ENCODE assay signal across 8 cellular contexts in the genomic region with DNA sequence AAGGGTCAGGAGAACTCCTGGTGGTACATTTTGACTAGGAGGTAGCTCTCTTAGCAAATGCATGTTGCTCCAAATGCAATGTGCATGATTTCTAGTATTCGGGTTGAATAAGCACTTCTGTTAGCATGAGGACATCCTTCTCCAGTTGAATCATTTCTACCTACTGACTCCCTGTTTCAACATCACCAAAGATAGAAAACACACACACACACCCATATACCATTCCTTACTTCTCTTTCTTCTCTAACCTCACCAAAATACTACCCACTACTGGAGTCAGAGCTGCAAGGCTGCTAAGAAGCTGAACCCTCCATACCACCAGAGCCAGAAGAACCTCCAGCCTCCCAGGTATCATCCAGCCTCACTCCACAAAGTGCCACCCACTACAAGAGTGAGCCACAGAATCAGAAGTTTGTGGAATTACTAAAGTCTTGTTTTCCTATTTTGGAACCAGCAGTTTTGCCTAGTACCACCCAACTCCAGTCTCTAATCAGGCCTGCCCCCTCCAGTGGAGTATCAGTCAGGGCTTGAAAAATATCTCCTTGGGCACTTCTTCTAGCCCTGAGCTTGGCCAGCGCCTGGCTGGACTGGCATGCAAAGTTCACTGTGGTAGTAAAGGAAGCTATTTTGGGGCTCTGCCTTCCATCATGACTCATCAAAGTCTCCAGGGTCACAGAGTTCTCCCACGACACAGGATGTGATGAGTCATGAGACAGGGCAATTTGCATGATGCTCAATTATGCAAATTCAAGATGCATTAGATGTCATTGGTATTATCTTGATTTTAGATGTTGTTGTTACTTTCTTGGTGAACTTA.
DNase-seq lines count a peak whose midpoint lies in the region; ATAC-seq and TF ChIP-seq lines count a peak whose summit lies in the region.

No MANE protein-coding gene starts in this region.

- no peaks in the 10 kb centered on the region for H3K27me3 Mint-ChIP-seq in neural crest cell (ENCODE audit: low read depth)

- H3K36me3 ChIP-seq in mammary epithelial cell (ENCODE audit: insufficient read depth, low read length): no peaks in the 10 kb centered on the region
- no peaks in the 10 kb centered on the region for H3K36me3 ChIP-seq in Peyer's patch

- intact Hi-C loops in mammary epithelial cell (cut with micrococcal nuclease): no loop called here

- H2AFZ ChIP-seq in mammary epithelial cell (ENCODE audit: low read depth, low read length): peak overlapping the region; percentile 41

- TF ChIP-seq POLR2A in Peyer's patch (IDR thresholded peaks at IDR 0.05): no peak

- peak overlapping the region; percentile 76 for H3K27ac Mint-ChIP-seq in neural crest cell (ENCODE audit: unreplicated experiment)

- H3K4me1 ChIP-seq in mammary epithelial cell (ENCODE audit: insufficient read depth, low read length): peaks cover 37% of the 10 kb centered on the region
- H3K4me1 ChIP-seq in Peyer's patch: no peaks in the 10 kb centered on the region

- peak; percentile 93 for DNase-seq in AG08395 (ENCODE audit: low spot score)
- peak; percentile 75 for DNase-seq in NCI-H226
- DNase-seq in mammary epithelial cell: peak; percentile 80
- DNase-seq in neural crest cell (ENCODE audit: low read depth, low spot score): no peak
- DNase-seq in Peyer's patch: no peak
- no peak for DNase-seq in cerebellar cortex (ENCODE audit: low spot score)

- H4K20me1 ChIP-seq in mammary epithelial cell (ENCODE audit: insufficient read depth, low read length): no peaks in the 10 kb centered on the region

- peaks cover 10% of the 10 kb centered on the region for H3K4me1 Mint-ChIP-seq in neural crest cell

- TF ChIP-seq CTCF in mammary epithelial cell (conservative IDR thresholded peaks at IDR 0.05 in 1 of 2, IDR thresholded peaks at IDR 0.05 in 1 of 2; ENCODE audit: extremely low read depth in 1 of 2, insufficient read depth in 1 of 2, low read depth in 1 of 2, low read length in 2 of 2): no peak
- TF ChIP-seq CTCF in neural crest cell (conservative IDR thresholded peaks at IDR 0.05): no peak
- TF ChIP-seq CTCF in Peyer's patch (IDR thresholded peaks at IDR 0.05): no peak

- H3K79me2 ChIP-seq in mammary epithelial cell (ENCODE audit: insufficient read depth, low read length): no peaks in the 10 kb centered on the region

- no peaks in the 10 kb centered on the region for H3K9me3 Mint-ChIP-seq in neural crest cell

- H3K27me3 ChIP-seq in mammary epithelial cell (ENCODE audit: insufficient read depth, low read length) (no peaks in the 10 kb centered on the region), Peyer's patch (no peaks in the 10 kb centered on the region)

- ATAC-seq in GM18511 (IDR thresholded peaks at IDR 0.05; ENCODE audit: unreplicated experiment) (peak; percentile 90), HG02870 (IDR thresholded peaks at IDR 0.05; ENCODE audit: unreplicated experiment) (peak; percentile 86)

- CTCF ChIA-PET in mammary epithelial cell (lab: Charles Lee; ENCODE audit: low non-redundant PET): interaction anchor here (0.6 kb wide), 1 partner anchor 1330 kb away, joined by 6 read pairs; no protein-coding TSS in a partner anchor

- in situ Hi-C loops in mammary epithelial cell (cut with MboI; ENCODE audit: low sequenced_read_pairs in 2 of 2): no loop called here

- H3K36me3 Mint-ChIP-seq in neural crest cell (ENCODE audit: low read depth): no peaks in the 10 kb centered on the region

- H3K27ac ChIP-seq in mammary epithelial cell (ENCODE audit: insufficient read depth, low read depth, low read length) (peak overlapping the region; percentile 46), Peyer's patch (no peak overlapping the region)

- TSS peak; percentile 57 for BruUV-seq in mammary epithelial cell (replicated peaks; lab: Mats Ljungman, UMichigan)

- H3K9me3 ChIP-seq in mammary epithelial cell (replicated peaks; ENCODE audit: insufficient read depth, low read length) (no peaks in the 10 kb centered on the region), Peyer's patch (no peaks in the 10 kb centered on the region)

- H3K4me2 ChIP-seq in mammary epithelial cell (ENCODE audit: insufficient read depth, low read depth, low read length): peak overlapping the region; percentile 28

- no peak overlapping the region for H3K4me3 Mint-ChIP-seq in neural crest cell

- H3K9ac ChIP-seq in mammary epithelial cell (ENCODE audit: insufficient read depth, low read length): no peak overlapping the region

- dilution Hi-C loops in mammary epithelial cell (cut with HindIII; ENCODE audit: low sequenced_read_pairs): no loop called here

- 30% methylated on average over 3 of the region's 3 CpGs for WGBS in mammary epithelial cell (ENCODE audit: low coverage, missing lambda C conversion rate)

- no peak overlapping the region for H3K4me3 ChIP-seq in mammary epithelial cell (replicated peaks in 1 of 3; ENCODE audit: insufficient read depth in 1 of 3, low read depth in 2 of 3, low read length in 3 of 3)
- no peak overlapping the region for H3K4me3 ChIP-seq in Peyer's patch

Comparison
In these comparisons a context has a peak if more than half of its experiments do, and no peak if none do; other contexts are left out.
1. DNase-seq: peak in AG08395 (single experiment), NCI-H226 (single experiment) and mammary epithelial cell (single experiment); none in neural crest cell (single experiment), Peyer's patch (0 of 3) and cerebellar cortex (single experiment).